24 cellular contexts compared by ENCODE assay signal in genomic region chr11:101775033-101775432, GRCh38.
DNase-seq lines count a peak whose midpoint lies in the region; ATAC-seq and TF ChIP-seq lines count a peak whose summit lies in the region.
"Had no signal": no experiment of that assay in that cellular context is flagged by ENCODE, and none has a peak within 500 bp of the region (broad histone marks: within the 10 kb centered on the region; RNA-seq: fewer than 3 reads in every experiment).

No MANE protein-coding gene starts in this region.

- H3K14ac ChIP-seq in IMR-90 (replicated peaks; ENCODE audit: low read depth, low read length), result no peak overlapping the region
- H3K14ac ChIP-seq in mesenchymal stem cell (ENCODE audit: low read length in 2 of 2), result no peak overlapping the region

- H3K9me3 ChIP-seq in IMR-90 (ENCODE audit: control insufficient read depth, insufficient read depth, low read length) (peaks cover 5% of the 10 kb centered on the region; the same call in 1 of the 2 replicates), endodermal cell (ENCODE audit: control insufficient read depth, low read length) (peaks cover 36% of the 10 kb centered on the region), mesenchymal stem cell (ENCODE audit: control insufficient read depth, low read length) (peaks cover 6% of the 10 kb centered on the region), mammary epithelial cell (replicated peaks; ENCODE audit: insufficient read depth, low read length) (no peaks in the 10 kb centered on the region)
- H3K9me3 ChIP-seq: A549 had no signal

- H4K91ac ChIP-seq in IMR-90 (ENCODE audit: insufficient read depth, low read depth, low read length) (no peak overlapping the region), mesenchymal stem cell (ENCODE audit: low read length) (no peak overlapping the region)

- TF ChIP-seq POLR2A in IMR-90 (IDR thresholded peaks at IDR 0.05; ENCODE audit: low read depth, low read length), result no peak

- CTCF ChIA-PET in IMR-90 (lab: Yijun Ruan, JAX) (interaction anchor here (0.6 kb wide), 1 partner anchor 322 kb away, joined by 4 read pairs; no protein-coding TSS in a partner anchor), mammary epithelial cell (lab: Charles Lee; ENCODE audit: low non-redundant PET) (no interaction called here)

- H4K20me1 ChIP-seq in IMR-90 (ENCODE audit: insufficient read depth, low read length) (no peaks in the 10 kb centered on the region), mammary epithelial cell (ENCODE audit: insufficient read depth, low read length) (no peaks in the 10 kb centered on the region)

- H3K79me2 ChIP-seq in mammary epithelial cell (ENCODE audit: insufficient read depth, low read length), result no peaks in the 10 kb centered on the region

- no peak for TF ChIP-seq RAD21 in IMR-90 (IDR thresholded peaks at IDR 0.05; ENCODE audit: low read length)

- H2BK15ac ChIP-seq in IMR-90 (ENCODE audit: low read depth, low read length) (no peak overlapping the region), mesenchymal stem cell (ENCODE audit: low read depth, poor library complexity, severe bottlenecking) (no peak overlapping the region)

- no CpG with 5 or more reads among the region's 6 CpGs for WGBS in IMR-90 (ENCODE audit: extremely low coverage in 2 of 2, insufficient read length in 1 of 2), 2 experiments
- WGBS in endodermal cell (ENCODE audit: insufficient coverage in 1 of 2, insufficient read length in 1 of 2), 2 experiments, result 95 to 97% methylated on average over 5 to 6 of the region's 6 CpGs
- 48% methylated on average over 4 of the region's 6 CpGs for WGBS in mesenchymal stem cell
- WGBS in mammary epithelial cell (ENCODE audit: low coverage, missing lambda C conversion rate), result 62% methylated on average over 6 of the region's 6 CpGs

- ATAC-seq in IMR-90 (ENCODE audit: low read depth), result peak; percentile 88
- no peak for ATAC-seq in activated T-cell treated with anti-CD3 and anti-CD28 coated beads, Interleukin-2, amount 50 U/mL, for 4 hours
- ATAC-seq: A549; CD8-positive, alpha-beta T cell; HCT116 had no signal

- DNase-seq in DMS53 treated with DMSO at 0.1 percent for 48 hours (lab: John Stamatoyannopoulos, UW; ENCODE audit: unreplicated experiment), result peak; percentile 53
- DNase-seq in IMR-90, result peak; percentile 92
- no peak for DNase-seq in endodermal cell
- peak; percentile 11 for DNase-seq in mesenchymal stem cell
- no peak for DNase-seq in activated T-cell treated with anti-CD3 and anti-CD28 coated beads, Interleukin-2, amount 50 U/mL, for 4 hours
- DNase-seq in activated naive CD4-positive, alpha-beta T cell treated with anti-CD3 and anti-CD28 coated beads, Interleukin-2, amount 50 U/mL, for 16 hours, result no peak
- DNase-seq in mammary epithelial cell, result no peak
- DNase-seq: CD8-positive, alpha-beta T cell; DMS79 treated with DMSO at 0.1 percent for 48 hours; GF-D8; GOT3; Karpas-422; NCI-H1092 treated with DMSO at 0.1 percent for 48 hours; NCI-H1436 treated with DMSO at 0.1 percent for 48 hours; NCI-H187 treated with DMSO at 0.1 percent for 48 hours; NCI-H2107; NCI-H510A; NCI-H69; SIG-M5 had no signal

- H2AK9ac ChIP-seq in IMR-90 (replicated peaks; ENCODE audit: low read depth, low read length, poor library complexity), result no peak overlapping the region

- peaks cover 36% of the 10 kb centered on the region for H3K9me3 Mint-ChIP-seq in endodermal cell
- peaks cover 15% of the 10 kb centered on the region for H3K9me3 Mint-ChIP-seq in activated T-cell treated with anti-CD3 and anti-CD28 coated beads, Interleukin-2, amount 50 U/mL, for 4 hours

- no peak overlapping the region for H3K4me3 ChIP-seq in IMR-90 (ENCODE audit: insufficient read depth, low read depth, low read length)
- peak overlapping the region; percentile 12 for H3K4me3 ChIP-seq in endodermal cell (ENCODE audit: low read length)
- H3K4me3 ChIP-seq in mesenchymal stem cell (ENCODE audit: insufficient read depth in 1 of 2, low read depth in 1 of 2, low read length in 2 of 2), result no peak overlapping the region
- no peak overlapping the region for H3K4me3 ChIP-seq in mammary epithelial cell (replicated peaks in 1 of 3; ENCODE audit: insufficient read depth in 1 of 3, low read depth in 2 of 3, low read length in 3 of 3)
- H3K4me3 ChIP-seq: A549, SK-N-MC had no signal

- H3K27me3 ChIP-seq in IMR-90 (ENCODE audit: control insufficient read depth, insufficient read depth, low read length) (no peaks in the 10 kb centered on the region), endodermal cell (ENCODE audit: control insufficient read depth, insufficient read depth, low read length, poor library complexity, severe bottlenecking) (no peaks in the 10 kb centered on the region), mesenchymal stem cell (ENCODE audit: control insufficient read depth in 1 of 2, insufficient read depth in 1 of 2, low read length in 2 of 2) (no peaks in the 10 kb centered on the region), mammary epithelial cell (ENCODE audit: insufficient read depth, low read length) (no peaks in the 10 kb centered on the region)

- H4K5ac ChIP-seq in IMR-90 (ENCODE audit: low read depth, low read length), result no peak overlapping the region

- H2BK5ac ChIP-seq in IMR-90 (ENCODE audit: low read depth, low read length, poor library complexity, severe bottlenecking) (peak overlapping the region; percentile 85), mesenchymal stem cell (ENCODE audit: low read depth, low read length, poor library complexity, severe bottlenecking) (no peak overlapping the region)

- H3K27ac ChIP-seq in IMR-90 (ENCODE audit: insufficient read depth, low read length), result no peak overlapping the region
- no peak overlapping the region for H3K27ac ChIP-seq in endodermal cell (ENCODE audit: low read depth, low read length)
- H3K27ac ChIP-seq in mesenchymal stem cell (ENCODE audit: low read length, poor library complexity, severe bottlenecking), result no peak overlapping the region
- H3K27ac ChIP-seq in mammary epithelial cell (ENCODE audit: insufficient read depth, low read depth, low read length), result no peak overlapping the region
- H3K27ac ChIP-seq: A549, C4-2B, SK-N-MC had no signal

- in situ Hi-C loops in IMR-90 (cut with MboI; ENCODE audit: low sequenced_read_pairs), result no loop called here
- in situ Hi-C loops in mammary epithelial cell (cut with MboI; ENCODE audit: low sequenced_read_pairs in 2 of 2), result no loop called here

- H3K4me1 ChIP-seq in IMR-90 (ENCODE audit: control insufficient read depth, insufficient read depth, low read length) (peaks cover 12% of the 10 kb centered on the region), endodermal cell (ENCODE audit: control insufficient read depth, insufficient read depth, low read length) (peaks cover 12% of the 10 kb centered on the region), mesenchymal stem cell (ENCODE audit: control insufficient read depth, insufficient read depth, low read depth, low read length) (no peaks in the 10 kb centered on the region), mammary epithelial cell (ENCODE audit: insufficient read depth, low read length) (no peaks in the 10 kb centered on the region)
- H3K4me1 ChIP-seq: A549, Caco-2 had no signal

- dilution Hi-C loops in IMR-90 (cut with HindIII; ENCODE audit: low sequenced_read_pairs, unreplicated experiment), result no loop called here
- dilution Hi-C loops in mammary epithelial cell (cut with HindIII; ENCODE audit: low sequenced_read_pairs), result no loop called here

- no peak overlapping the region for H3K4me3 Mint-ChIP-seq in endodermal cell
- no peak overlapping the region for H3K4me3 Mint-ChIP-seq in activated T-cell treated with anti-CD3 and anti-CD28 coated beads, Interleukin-2, amount 50 U/mL, for 4 hours
- H3K4me3 Mint-ChIP-seq: CD8-positive, alpha-beta T cell had no signal

- H3K4ac ChIP-seq in IMR-90 (ENCODE audit: low read depth, low read length), result no peak overlapping the region; the same call in 1 of the 2 replicates
- no peak overlapping the region for H3K4ac ChIP-seq in mesenchymal stem cell (ENCODE audit: low read depth in 1 of 2, low read length in 2 of 2)

- H3K23ac ChIP-seq in IMR-90 (ENCODE audit: low read depth, low read length) (peak overlapping the region; percentile 3; the same call in 1 of the 2 replicates), mesenchymal stem cell (ENCODE audit: low read length in 2 of 2) (no peak overlapping the region)

- no peak overlapping the region for H2AFZ ChIP-seq in IMR-90 (replicated peaks; ENCODE audit: low read length, poor library complexity)
- H2AFZ ChIP-seq in mesenchymal stem cell (ENCODE audit: low read depth, low read length), result no peak overlapping the region
- H2AFZ ChIP-seq in mammary epithelial cell (ENCODE audit: low read depth, low read length), result no peak overlapping the region

- no peak overlapping the region for H2AK5ac ChIP-seq in IMR-90 (ENCODE audit: low read depth, low read length)
- H2AK5ac ChIP-seq in mesenchymal stem cell (ENCODE audit: low read length, severe bottlenecking), result no peak overlapping the region

- 0 out of 2 replicates have a peak overlapping the region, but pooled peaks have one; percentile 54 for H2BK20ac ChIP-seq in IMR-90 (ENCODE audit: low read depth, low read length)

- TF ChIP-seq CTCF in IMR-90 (conservative IDR thresholded peaks at IDR 0.05; ENCODE audit: low read depth, low read length), result no peak
- TF ChIP-seq CTCF in endodermal cell (conservative IDR thresholded peaks at IDR 0.05), result no peak
- no peak for TF ChIP-seq CTCF in mammary epithelial cell (conservative IDR thresholded peaks at IDR 0.05 in 1 of 2, IDR thresholded peaks at IDR 0.05 in 1 of 2; ENCODE audit: extremely low read depth in 1 of 2, insufficient read depth in 1 of 2, low read depth in 1 of 2, low read length in 2 of 2)

- H3K9ac ChIP-seq in IMR-90 (ENCODE audit: low read depth, low read length) (no peak overlapping the region), endodermal cell (ENCODE audit: extremely low read depth, low read length, poor library complexity, severe bottlenecking) (no peak overlapping the region), mesenchymal stem cell (ENCODE audit: low read length) (no peak overlapping the region), mammary epithelial cell (ENCODE audit: insufficient read depth, low read length) (no peak overlapping the region)

- H3K36me3 ChIP-seq in IMR-90 (ENCODE audit: control insufficient read depth, insufficient read depth, low read length), result no peaks in the 10 kb centered on the region
- H3K36me3 ChIP-seq in endodermal cell (ENCODE audit: control insufficient read depth, insufficient read depth, low read length), result no peaks in the 10 kb centered on the region
- H3K36me3 ChIP-seq in mesenchymal stem cell (ENCODE audit: control insufficient read depth in 1 of 2, insufficient read depth in 2 of 2, low read depth in 1 of 2, low read length in 2 of 2), result no peaks in the 10 kb centered on the region
- H3K36me3 ChIP-seq in mammary epithelial cell (ENCODE audit: insufficient read depth, low read length), result no peaks in the 10 kb centered on the region

- no peak overlapping the region for H3K27ac Mint-ChIP-seq in endodermal cell
- H3K27ac Mint-ChIP-seq: CD8-positive, alpha-beta T cell had no signal

- peak overlapping the region; percentile 84; the same call in 1 of the 2 replicates for H2BK120ac ChIP-seq in IMR-90 (ENCODE audit: low read depth, low read length)
- no peak overlapping the region for H2BK120ac ChIP-seq in mesenchymal stem cell (ENCODE audit: low read depth, low read length)

- H2BK12ac ChIP-seq in mesenchymal stem cell (ENCODE audit: low read length in 2 of 2), result no peak overlapping the region

- peaks cover 9% of the 10 kb centered on the region for H3K36me3 Mint-ChIP-seq in endodermal cell (ENCODE audit: low read depth)
- H3K36me3 Mint-ChIP-seq in activated T-cell treated with anti-CD3 and anti-CD28 coated beads, Interleukin-2, amount 50 U/mL, for 4 hours (ENCODE audit: insufficient read depth), result no peaks in the 10 kb centered on the region
- H3K36me3 Mint-ChIP-seq: CD8-positive, alpha-beta T cell had no signal

- no TSS peak for BruUV-seq in IMR-90 (replicated peaks; lab: Mats Ljungman, UMichigan)
- no TSS peak for BruUV-seq in mammary epithelial cell (replicated peaks; lab: Mats Ljungman, UMichigan)

- peaks cover 12% of the 10 kb centered on the region for H3K4me1 Mint-ChIP-seq in endodermal cell
- H3K4me1 Mint-ChIP-seq in activated T-cell treated with anti-CD3 and anti-CD28 coated beads, Interleukin-2, amount 50 U/mL, for 4 hours (ENCODE audit: low read depth), result no peaks in the 10 kb centered on the region

- H3K9me1 ChIP-seq in IMR-90 (ENCODE audit: insufficient read depth, low read length), result no peaks in the 10 kb centered on the region

- H3K79me1 ChIP-seq in IMR-90 (ENCODE audit: low read depth in 1 of 2, low read length in 2 of 2) (no peaks in the 10 kb centered on the region), mesenchymal stem cell (replicated peaks; ENCODE audit: low read length, poor library complexity, severe bottlenecking) (no peaks in the 10 kb centered on the region)

- POLR2A ChIA-PET in IMR-90 (lab: Charles Lee; ENCODE audit: unreplicated experiment), result no interaction called here

- H3K18ac ChIP-seq in IMR-90 (ENCODE audit: low read depth, low read length), result 0 out of 2 replicates have a peak overlapping the region, but pooled peaks have one; percentile 97
- H3K18ac ChIP-seq in mesenchymal stem cell (ENCODE audit: low read depth in 1 of 2, low read length in 2 of 2), result no peak overlapping the region

- intact Hi-C loops in IMR-90 (cut with micrococcal nuclease) (loop anchor here (5.0 kb wide), 1 partner anchor 318 kb away; no protein-coding TSS in a partner anchor), mammary epithelial cell (cut with micrococcal nuclease) (no loop called here)

- no peaks in the 10 kb centered on the region for H3K27me3 Mint-ChIP-seq in endodermal cell (ENCODE audit: insufficient read depth)
- no peaks in the 10 kb centered on the region for H3K27me3 Mint-ChIP-seq in activated T-cell treated with anti-CD3 and anti-CD28 coated beads, Interleukin-2, amount 50 U/mL, for 4 hours (ENCODE audit: low read depth)

- no peak overlapping the region for H3K56ac ChIP-seq in IMR-90 (ENCODE audit: extremely low read depth, insufficient read depth, low read length)

- no peak overlapping the region for H3K4me2 ChIP-seq in IMR-90 (ENCODE audit: low read depth, low read length)
- H3K4me2 ChIP-seq in mesenchymal stem cell (ENCODE audit: low read length, poor library complexity, severe bottlenecking), result no peak overlapping the region
- H3K4me2 ChIP-seq in mammary epithelial cell (ENCODE audit: insufficient read depth, low read depth, low read length), result no peak overlapping the region
- H3K4me2 ChIP-seq: A549 had no signal

- peak overlapping the region; percentile 35 to 68; a peak in 2 of 4 replicates for H4K8ac ChIP-seq in IMR-90 (ENCODE audit: low read depth in 2 of 2, low read length in 2 of 2)
- no peak overlapping the region for H4K8ac ChIP-seq in mesenchymal stem cell (ENCODE audit: low read length)

Comparison
In these comparisons a context has a peak if more than half of its experiments do, and no peak if none do; other contexts are left out.
1. DNase-seq: peak in DMS53 treated with DMSO at 0.1 percent for 48 hours (single experiment), IMR-90 (single experiment) and mesenchymal stem cell (single experiment); none in endodermal cell (single experiment), activated T-cell treated with anti-CD3 and anti-CD28 coated beads, Interleukin-2, amount 50 U/mL, for 4 hours (single experiment), activated naive CD4-positive, alpha-beta T cell treated with anti-CD3 and anti-CD28 coated beads, Interleukin-2, amount 50 U/mL, for 16 hours (single experiment) and mammary epithelial cell (single experiment).